10 cellular contexts compared by ENCODE assay signal in the genomic region with DNA sequence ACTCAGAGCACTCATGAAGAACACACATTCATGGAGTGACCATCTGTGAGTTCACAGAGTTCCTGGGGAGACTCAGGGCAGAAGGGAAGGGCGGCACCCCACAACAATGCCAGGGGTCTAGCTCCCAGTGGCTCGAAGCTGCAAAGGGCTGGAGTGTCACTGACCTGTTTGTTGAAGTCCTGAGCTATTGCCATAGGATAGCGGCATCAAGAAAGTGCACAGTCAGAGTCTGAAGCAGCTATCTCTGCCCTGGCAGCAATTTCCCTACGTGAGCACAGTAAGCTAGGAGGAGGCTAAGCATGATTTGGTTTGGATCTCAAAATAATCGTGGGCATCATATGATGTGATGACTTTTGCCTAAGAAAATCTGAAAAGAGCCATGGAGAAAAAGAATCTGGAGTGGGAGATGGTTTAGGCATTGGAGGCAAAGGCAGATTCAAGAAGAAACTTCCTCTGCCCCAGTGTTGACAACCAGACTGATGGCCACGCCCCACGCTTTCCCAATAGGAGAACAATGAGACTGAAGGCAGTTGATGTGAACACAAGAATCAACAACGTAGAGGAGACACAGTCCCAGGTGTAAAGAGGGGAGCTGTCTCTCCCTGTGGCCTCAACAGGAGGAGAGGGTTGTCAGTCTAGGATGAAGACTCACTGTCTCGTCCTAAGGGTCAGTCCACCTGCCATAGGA.
DNase-seq lines count a peak whose midpoint lies in the region; ATAC-seq, FAIRE-seq and TF ChIP-seq lines count a peak whose summit lies in the region.
"Had no signal": no experiment of that assay in that cellular context is flagged by ENCODE, and none has a peak within 500 bp of the region (broad histone marks: within the 10 kb centered on the region; RNA-seq: fewer than 3 reads in every experiment).

No MANE protein-coding gene starts in this region.

- intact Hi-C loops in endothelial cell of umbilical vein (cut with micrococcal nuclease), result no loop called here
- intact Hi-C loops in vagina (cut with DNase I), result no loop called here

- no peak for DNase-seq in activated naive CD4-positive, alpha-beta T cell (lab: John Stamatoyannopoulos, UW)
- DNase-seq in endothelial cell of umbilical vein (ENCODE audit: low read depth, low spot score) (peak; percentile 22), vagina (ENCODE audit: extremely low spot score in 2 of 2) (no peak), GM03348 (ENCODE audit: low spot score) (no peak), DMS 273 treated with DMSO at 0.1 percent for 48 hours (lab: John Stamatoyannopoulos, UW) (no peak)
- DNase-seq: activated CD4-positive, alpha-beta T cell treated with anti-CD3 and anti-CD28 coated beads for 1 hour; stimulated activated naive CD8-positive, alpha-beta T cell treated with anti-CD3 and anti-CD28 coated beads, Interleukin-15, amount 100 ng/mL, for 72 hours had no signal

- TF ChIP-seq CTCF in endothelial cell of umbilical vein (IDR thresholded peaks at IDR 0.05; ENCODE audit: extremely low read depth in 1 of 2, insufficient read depth in 1 of 2, low read depth in 1 of 2, low read length in 2 of 2) (no peak), nephron (IDR thresholded peaks at IDR 0.05; ENCODE audit: unreplicated experiment in 3 of 3) (no peak), vagina (IDR thresholded peaks at IDR 0.05) (no peak)

- H3K27me3 ChIP-seq in endothelial cell of umbilical vein (ENCODE audit: control insufficient read depth in 2 of 2, insufficient read depth in 2 of 2, low read length in 2 of 2), result no peaks in the 10 kb centered on the region
- no peaks in the 10 kb centered on the region for H3K27me3 ChIP-seq in vagina

- H3K4me3 ChIP-seq in endothelial cell of umbilical vein (replicated peaks in 1 of 3; ENCODE audit: insufficient read depth in 1 of 3, low read depth in 1 of 3, low read length in 3 of 3), result no peak overlapping the region
- H3K4me3 ChIP-seq in vagina, result no peak overlapping the region

- no peaks in the 10 kb centered on the region for H3K36me3 Mint-ChIP-seq in activated naive CD4-positive, alpha-beta T cell treated with anti-CD3 and anti-CD28 coated beads, Interleukin-2, amount 50 U/mL, for 24 hours
- H3K36me3 Mint-ChIP-seq in nephron (ENCODE audit: low read depth), result no peaks in the 10 kb centered on the region

- H3K27ac Mint-ChIP-seq in activated naive CD4-positive, alpha-beta T cell treated with anti-CD3 and anti-CD28 coated beads, Interleukin-2, amount 50 U/mL, for 24 hours, result peak overlapping the region; percentile 48
- H3K27ac Mint-ChIP-seq in nephron, result peak overlapping the region; percentile 54 to 76 (median 57)

- CTCF ChIA-PET in endothelial cell of umbilical vein (lab: Charles Lee), result interaction anchor here (0.9 to 1.9 kb wide), 9 partner anchors 10 to 189 kb away, joined by 3 to 12 read pairs (median 5); no protein-coding TSS in a partner anchor

- no peak for TF ChIP-seq POLR2A in endothelial cell of umbilical vein (IDR thresholded peaks at IDR 0.05; ENCODE audit: low read depth, low read length)
- no peak for TF ChIP-seq POLR2A in vagina (IDR thresholded peaks at IDR 0.05)
- no peak for TF ChIP-seq POLR2A in GM18505 (IDR thresholded peaks at IDR 0.05; ENCODE audit: borderline replicate concordance, extremely low read depth, insufficient read depth, insufficient read length)

- H3K4me2 ChIP-seq in endothelial cell of umbilical vein (ENCODE audit: insufficient read depth, low read length), result no peak overlapping the region

- dilution Hi-C loops in endothelial cell of umbilical vein (cut with MboI; ENCODE audit: extremely low pct_ligation_motif_present, low sequenced_read_pairs), result no loop called here

- no peak overlapping the region for H3K9ac ChIP-seq in endothelial cell of umbilical vein (replicated peaks; ENCODE audit: extremely low read depth, insufficient read depth, low read length)

- no peak overlapping the region for H3K4me3 Mint-ChIP-seq in activated naive CD4-positive, alpha-beta T cell treated with anti-CD3 and anti-CD28 coated beads, Interleukin-2, amount 50 U/mL, for 24 hours
- H3K4me3 Mint-ChIP-seq in nephron, result no peak overlapping the region
- H3K4me3 Mint-ChIP-seq: stimulated activated naive CD8-positive, alpha-beta T cell treated with anti-CD3 and anti-CD28 coated beads, Interleukin-15, amount 100 ng/mL, for 72 hours had no signal

- BruUV-seq in endothelial cell of umbilical vein (replicated peaks; lab: Mats Ljungman, UMichigan), result no TSS peak

- H3K4me1 ChIP-seq in endothelial cell of umbilical vein (ENCODE audit: control insufficient read depth, extremely low read depth, insufficient read depth, low read length) (peaks cover 49% of the 10 kb centered on the region), vagina (peaks cover 68% of the 10 kb centered on the region)

- H3K27me3 Mint-ChIP-seq in activated naive CD4-positive, alpha-beta T cell treated with anti-CD3 and anti-CD28 coated beads, Interleukin-2, amount 50 U/mL, for 24 hours, result no peaks in the 10 kb centered on the region
- H3K27me3 Mint-ChIP-seq in nephron (ENCODE audit: low read depth), result no peaks in the 10 kb centered on the region

- H3K27ac ChIP-seq in endothelial cell of umbilical vein (ENCODE audit: insufficient read depth, low read depth, low read length), result peak overlapping the region; percentile 50
- peak overlapping the region; percentile 80 for H3K27ac ChIP-seq in vagina

- H3K4me1 Mint-ChIP-seq in activated naive CD4-positive, alpha-beta T cell treated with anti-CD3 and anti-CD28 coated beads, Interleukin-2, amount 50 U/mL, for 24 hours, result no peaks in the 10 kb centered on the region
- peaks cover 77% of the 10 kb centered on the region for H3K4me1 Mint-ChIP-seq in nephron
- H3K4me1 Mint-ChIP-seq: stimulated activated naive CD8-positive, alpha-beta T cell treated with anti-CD3 and anti-CD28 coated beads, Interleukin-15, amount 100 ng/mL, for 72 hours had no signal

- H4K20me1 ChIP-seq in endothelial cell of umbilical vein (replicated peaks; ENCODE audit: control insufficient read depth, extremely low read depth, insufficient read depth, low read length), result no peaks in the 10 kb centered on the region

- H3K36me3 ChIP-seq in endothelial cell of umbilical vein (ENCODE audit: control insufficient read depth in 2 of 2, extremely low read depth in 1 of 2, insufficient read depth in 2 of 2, low read length in 2 of 2) (no peaks in the 10 kb centered on the region), vagina (no peaks in the 10 kb centered on the region)

- H3K9me3 ChIP-seq in endothelial cell of umbilical vein (replicated peaks; ENCODE audit: control insufficient read depth, insufficient read depth, low read length) (no peaks in the 10 kb centered on the region), vagina (no peaks in the 10 kb centered on the region)

- H3K9me1 ChIP-seq in endothelial cell of umbilical vein (replicated peaks; ENCODE audit: control insufficient read depth, extremely low read depth, insufficient read depth, low read length), result no peaks in the 10 kb centered on the region

- no peak for ATAC-seq in GM18505 (IDR thresholded peaks at IDR 0.05; ENCODE audit: unreplicated experiment)
- ATAC-seq: stimulated activated naive CD8-positive, alpha-beta T cell treated with anti-CD3 and anti-CD28 coated beads, Interleukin-15, amount 100 ng/mL, for 72 hours had no signal

- POLR2A ChIA-PET in endothelial cell of umbilical vein (lab: Charles Lee), result interaction anchor here (1.2 to 1.5 kb wide), 3 partner anchors 16 to 41 kb away, joined by 3 to 5 read pairs (median 4); no protein-coding TSS in a partner anchor

- H3K9me3 Mint-ChIP-seq in activated naive CD4-positive, alpha-beta T cell treated with anti-CD3 and anti-CD28 coated beads, Interleukin-2, amount 50 U/mL, for 24 hours, result no peaks in the 10 kb centered on the region
- H3K9me3 Mint-ChIP-seq in nephron, result no peaks in the 10 kb centered on the region
- H3K9me3 Mint-ChIP-seq: stimulated activated naive CD8-positive, alpha-beta T cell treated with anti-CD3 and anti-CD28 coated beads, Interleukin-15, amount 100 ng/mL, for 72 hours had no signal

- FAIRE-seq in endothelial cell of umbilical vein (lab: Jason Lieb, UNC), result peak; percentile 52

- no peaks in the 10 kb centered on the region for H3K79me2 ChIP-seq in endothelial cell of umbilical vein (ENCODE audit: control insufficient read depth, insufficient read depth, low read length)

- H2AFZ ChIP-seq in endothelial cell of umbilical vein (ENCODE audit: low read depth, low read length), result no peak overlapping the region

TF ChIP-seq in endothelial cell of umbilical vein, 7 proteins besides CTCF, POLR2A, EP300 and RAD21:
- no peak for TF ChIP-seq MYC (IDR thresholded peaks at IDR 0.05; ENCODE audit: low read depth, low read length)
- TF ChIP-seq POLR2AphosphoS5 (IDR thresholded peaks at IDR 0.05; ENCODE audit: insufficient read depth, low read depth, low read length), result no peak
TF ChIP-seq in endothelial cell of umbilical vein: peak in this region for 0.
